ENCODE assay signal across 19 cellular contexts in genomic region chr10:128000660-128001059, GRCh38.
DNase-seq lines count a peak whose midpoint lies in the region; ATAC-seq and TF ChIP-seq lines count a peak whose summit lies in the region.
"Had no signal": no experiment of that assay in that cellular context is flagged by ENCODE, and none has a peak within 500 bp of the region (broad histone marks: within the 10 kb centered on the region; RNA-seq: fewer than 3 reads in every experiment).

No MANE protein-coding gene starts in this region.

- peak; percentile 53 to 89 (median 78) for ATAC-seq in heart right ventricle
- ATAC-seq: GM12878 had no signal

- H3K4me3 ChIP-seq in GM23248: no peak overlapping the region
- H3K4me3 ChIP-seq in heart right ventricle: no peak overlapping the region
- H3K4me3 ChIP-seq in H7 (ENCODE audit: insufficient read depth, low read depth, low read length): no peak overlapping the region
- H3K4me3 ChIP-seq: BLaER1, GM12878 had no signal

- DNase-seq in GM23248 (peak; percentile 80), astrocyte of the hippocampus (ENCODE audit: low read depth, low spot score) (peak; percentile 78), heart right ventricle (peak; percentile 39 to 47), posterior vena cava (ENCODE audit: low spot score) (peak; percentile 15), NCI-H510A (lab: John Stamatoyannopoulos, UW) (no peak), GM19240 (ENCODE audit: insufficient read length, low spot score) (no peak), H7 (no peak)
- no peak for DNase-seq in stimulated activated CD4-positive, alpha-beta T cell treated with anti-CD3 and anti-CD28 coated beads, Interleukin-4, amount 100 ng/mL, for 4 hours
- DNase-seq: activated CD8-positive, alpha-beta memory T cell treated with anti-CD3 and anti-CD28 coated beads for 24 hours; activated naive CD4-positive, alpha-beta T cell; DMS79 treated with DMSO at 0.1 percent for 48 hours; Kasumi-1; NCI-H2029; NK-92 treated with Interleukin-12 subunit alpha and Interleukin-12 subunit beta, amount 100 ng/mL, for 24 hours; stimulated activated CD4-positive, alpha-beta T cell treated with anti-CD3 and anti-CD28 coated beads, Interleukin-2, amount 100 ng/mL, for 48 hours had no signal

- H3F3A ChIP-seq in GM23248 (ENCODE audit: insufficient read depth): no peaks in the 10 kb centered on the region

- H3K4me2 ChIP-seq in GM23248 (ENCODE audit: unreplicated experiment): no peak overlapping the region
- H3K4me2 ChIP-seq: BLaER1 had no signal

- H3K36me3 ChIP-seq in GM23248 (ENCODE audit: low read depth) (no peaks in the 10 kb centered on the region), heart right ventricle (no peaks in the 10 kb centered on the region), H7 (replicated peaks; ENCODE audit: control insufficient read depth, insufficient read depth, low read length) (no peaks in the 10 kb centered on the region)
- H3K36me3 ChIP-seq: BLaER1 had no signal

- H3K27me3 ChIP-seq in GM23248 (replicated peaks; ENCODE audit: insufficient read depth) (no peaks in the 10 kb centered on the region), heart right ventricle (no peaks in the 10 kb centered on the region), H7 (ENCODE audit: control insufficient read depth, insufficient read depth, low read length) (no peaks in the 10 kb centered on the region; the same call in 1 of the 2 replicates)
- H3K27me3 ChIP-seq: BLaER1 had no signal

- TF ChIP-seq CTCF in heart right ventricle (IDR thresholded peaks at IDR 0.05): no peak

- no peak overlapping the region for H2AFZ ChIP-seq in GM23248

- H3K27ac ChIP-seq in GM23248: no peak overlapping the region
- peak overlapping the region in 6 of 10 donors; percentile 20 to 85 (median 64) for H3K27ac ChIP-seq in heart right ventricle
- H3K27ac ChIP-seq: BLaER1, HL-60, VCaP had no signal

- in situ Hi-C loops in GM23248 (cut with MboI): no loop called here

- H3K79me2 ChIP-seq in GM23248 (ENCODE audit: insufficient read depth): no peaks in the 10 kb centered on the region

- H3K9me3 ChIP-seq in GM23248 (ENCODE audit: low read depth) (no peaks in the 10 kb centered on the region), heart right ventricle (no peaks in the 10 kb centered on the region)
- H3K9me3 ChIP-seq: BLaER1 had no signal

- 59 to 62% methylated on average over 4 of the region's 4 CpGs for WGBS in GM23248 (ENCODE audit: low coverage in 1 of 2, low lambda C conversion rate in 2 of 2, missing lambda C conversion rate in 2 of 2), 2 experiments
- WGBS in heart right ventricle, 2 donors: 52 to 64% methylated on average over 4 of the region's 4 CpGs

- H3K4me1 ChIP-seq in GM23248 (ENCODE audit: insufficient read depth) (peaks cover 19% of the 10 kb centered on the region), heart right ventricle (peaks cover 12 to 69% (median 59%) of the 10 kb centered on the region in 9 donors)

- intact Hi-C loops in heart right ventricle (cut with DNase I) (loop anchor here in 1 of 10 donors (10.0 kb wide), 1 partner anchor 286 kb away; no protein-coding TSS in a partner anchor), posterior vena cava (cut with DNase I) (no loop called here)

- no peaks in the 10 kb centered on the region for H3K9me2 ChIP-seq in GM23248 (ENCODE audit: insufficient read depth)

- no peaks in the 10 kb centered on the region for H4K20me1 ChIP-seq in GM23248 (ENCODE audit: insufficient read depth)
- H4K20me1 ChIP-seq: BLaER1 had no signal

- no peak overlapping the region for H3K9ac ChIP-seq in GM23248
- H3K9ac ChIP-seq: BLaER1 had no signal

Comparison
In these comparisons a context has a peak if more than half of its experiments do, and no peak if none do; other contexts are left out.
1. DNase-seq: peak in GM23248 (single experiment), astrocyte of the hippocampus (single experiment), heart right ventricle (2 of 2) and posterior vena cava (single experiment); none in NCI-H510A (single experiment), stimulated activated CD4-positive, alpha-beta T cell treated with anti-CD3 and anti-CD28 coated beads, Interleukin-4, amount 100 ng/mL, for 4 hours (0 of 2), GM19240 (single experiment) and H7 (single experiment).